In genomic region chr6:31972709-31973350, GRCh38 we compare ENCODE assay signal across 6 cellular contexts. TPM values are rescaled to one million over a fixed set of nuclear protein-coding genes. Genes with fewer than 3 reads are reported as not detected.
DNase-seq lines count a peak whose midpoint lies in the region; TF ChIP-seq lines count a peak whose summit lies in the region.

No MANE protein-coding gene starts in this region.

- H3K9ac ChIP-seq in neuronal stem cell (ENCODE audit: low read depth, low read length, poor library complexity), result peak overlapping the region; percentile 90

- H2AK5ac ChIP-seq in neuronal stem cell (ENCODE audit: low read depth, low read length), result peak overlapping the region; percentile 8

- WGBS in neuronal stem cell (ENCODE audit: extremely low coverage in 2 of 2, insufficient read length in 2 of 2, insufficient replicate concordance in 1 of 2), 2 donors, result no CpG with 5 or more reads among the region's 19 CpGs

- peaks cover 11 to 13% of the 10 kb centered on the region in 2 donors for H3K4me1 ChIP-seq in neuronal stem cell (ENCODE audit: control insufficient read depth in 2 of 2, insufficient read depth in 1 of 2, low read depth in 1 of 2, low read length in 2 of 2)

- peak overlapping the region; percentile 97 for H3K18ac ChIP-seq in neuronal stem cell (ENCODE audit: low read length)

- peaks cover 19 to 44% of the 10 kb centered on the region in 2 donors for H3K36me3 ChIP-seq in neuronal stem cell (replicated peaks in 1 of 2; ENCODE audit: control insufficient read depth in 2 of 2, insufficient read depth in 2 of 2, low read length in 2 of 2)

- H4K91ac ChIP-seq in neuronal stem cell (ENCODE audit: low read depth, low read length, poor library complexity), result no peak overlapping the region

- H3K23ac ChIP-seq in neuronal stem cell (ENCODE audit: low read depth, low read length, poor library complexity), result peak overlapping the region; percentile 98

- H3K4me3 ChIP-seq in cardiac fibroblast (replicated peaks in 1 of 2; ENCODE audit: low read depth in 2 of 2, low read length in 2 of 2) (peak overlapping the region; percentile 81 to 87), neuronal stem cell (ENCODE audit: low read length in 2 of 2) (peak overlapping the region; percentile 78 to 89)

- no peaks in the 10 kb centered on the region for H3K9me3 ChIP-seq in neuronal stem cell (replicated peaks in 1 of 2; ENCODE audit: control insufficient read depth in 2 of 2, insufficient read depth in 1 of 2, low read depth in 1 of 2, low read length in 2 of 2)

- peaks cover 7% of the 10 kb centered on the region for H3K79me1 ChIP-seq in neuronal stem cell (ENCODE audit: low read depth, low read length)

- peak overlapping the region; percentile 87 for H2AFZ ChIP-seq in neuronal stem cell (ENCODE audit: low read length)

- no peak overlapping the region for H3K14ac ChIP-seq in neuronal stem cell (ENCODE audit: low read length)

- H3K27ac ChIP-seq in neuronal stem cell (replicated peaks; ENCODE audit: low read length), result peak overlapping the region; percentile 99

- TF ChIP-seq CTCF in cardiac fibroblast (IDR thresholded peaks at IDR 0.05; ENCODE audit: low read depth, low read length), result no peak

- peak overlapping the region; percentile 24 for H3K4ac ChIP-seq in neuronal stem cell (ENCODE audit: low read length)

- H2BK15ac ChIP-seq in neuronal stem cell (ENCODE audit: low read length), result peak overlapping the region; percentile 10

- DNase-seq in NCI-H82 (lab: John Stamatoyannopoulos, UW) (peak; percentile 32), NCI-H82 treated with DMSO at 0.1 percent for 48 hours (lab: John Stamatoyannopoulos, UW; ENCODE audit: unreplicated experiment) (no peak), cardiac fibroblast (ENCODE audit: low read depth in 2 of 2) (peak; percentile 54 to 72), neuronal stem cell (ENCODE audit: low spot score) (no peak), Ammon's horn (ENCODE audit: low spot score) (no peak), Kasumi-1 (lab: John Stamatoyannopoulos, UW) (no peak)

- H3K4me2 ChIP-seq in neuronal stem cell (ENCODE audit: insufficient read depth, low read length, poor library complexity, severe bottlenecking), result peak overlapping the region; percentile 89

- peak overlapping the region; percentile 4 for H2BK120ac ChIP-seq in neuronal stem cell (ENCODE audit: low read depth, low read length)

- H2BK5ac ChIP-seq in neuronal stem cell (ENCODE audit: low read length), result peak overlapping the region; percentile 96

- peak overlapping the region; percentile 70 for H4K8ac ChIP-seq in neuronal stem cell (ENCODE audit: low read depth, low read length)

- H3K27me3 ChIP-seq in neuronal stem cell (ENCODE audit: control insufficient read depth in 3 of 3, insufficient read depth in 3 of 3, low read depth in 1 of 3, low read length in 3 of 3), result no peaks in the 10 kb centered on the region

- H2BK12ac ChIP-seq in neuronal stem cell (ENCODE audit: low read length), result peak overlapping the region; percentile 73

RNA-seq across cellular contexts. Expression of gene DXO, which starts 0.9 kb away (rescaled TPM):
- 17.0 TPM for polyA plus RNA-seq in neuronal stem cell (2013, experiment 1 of 2)
- 15.7 TPM for polyA plus RNA-seq in neuronal stem cell (2013, experiment 2 of 2)

RNA-seq across cellular contexts. Expression of gene C4A, which starts 9.0 kb away (rescaled TPM):
- 1.1 TPM for polyA plus RNA-seq in neuronal stem cell (2013, experiment 1 of 2)
- 0.93 TPM for polyA plus RNA-seq in neuronal stem cell (2013, experiment 2 of 2)

RNA-seq across cellular contexts. Expression of gene SKIC2, which starts 13.9 kb away (rescaled TPM):
- 19.1 TPM for polyA plus RNA-seq in neuronal stem cell (2013, experiment 1 of 2)
- 19.7 TPM for polyA plus RNA-seq in neuronal stem cell (2013, experiment 2 of 2)

RNA-seq across cellular contexts. Expression of gene NELFE, which starts 14.1 kb away (rescaled TPM):
- 68.9 TPM for polyA plus RNA-seq in neuronal stem cell (2013, experiment 1 of 2)
- polyA plus RNA-seq in neuronal stem cell (2013, experiment 2 of 2), result 65.5 TPM

RNA-seq across cellular contexts. Expression of gene CFB, which starts 26.9 kb away (rescaled TPM):
- 0.35 TPM for polyA plus RNA-seq in neuronal stem cell (2013, experiment 1 of 2)
- polyA plus RNA-seq in neuronal stem cell (2013, experiment 2 of 2), result 0.42 TPM

Comparison
In these comparisons a context has a peak if more than half of its experiments do, and no peak if none do; other contexts are left out.
1. DNase-seq: peak in NCI-H82 (single experiment) and cardiac fibroblast (2 of 2); none in NCI-H82 treated with DMSO at 0.1 percent for 48 hours (single experiment), neuronal stem cell (single experiment), Ammon's horn (single experiment) and Kasumi-1 (0 of 2).